ENCODE assay signal across 1 cellular context in the genomic region with DNA sequence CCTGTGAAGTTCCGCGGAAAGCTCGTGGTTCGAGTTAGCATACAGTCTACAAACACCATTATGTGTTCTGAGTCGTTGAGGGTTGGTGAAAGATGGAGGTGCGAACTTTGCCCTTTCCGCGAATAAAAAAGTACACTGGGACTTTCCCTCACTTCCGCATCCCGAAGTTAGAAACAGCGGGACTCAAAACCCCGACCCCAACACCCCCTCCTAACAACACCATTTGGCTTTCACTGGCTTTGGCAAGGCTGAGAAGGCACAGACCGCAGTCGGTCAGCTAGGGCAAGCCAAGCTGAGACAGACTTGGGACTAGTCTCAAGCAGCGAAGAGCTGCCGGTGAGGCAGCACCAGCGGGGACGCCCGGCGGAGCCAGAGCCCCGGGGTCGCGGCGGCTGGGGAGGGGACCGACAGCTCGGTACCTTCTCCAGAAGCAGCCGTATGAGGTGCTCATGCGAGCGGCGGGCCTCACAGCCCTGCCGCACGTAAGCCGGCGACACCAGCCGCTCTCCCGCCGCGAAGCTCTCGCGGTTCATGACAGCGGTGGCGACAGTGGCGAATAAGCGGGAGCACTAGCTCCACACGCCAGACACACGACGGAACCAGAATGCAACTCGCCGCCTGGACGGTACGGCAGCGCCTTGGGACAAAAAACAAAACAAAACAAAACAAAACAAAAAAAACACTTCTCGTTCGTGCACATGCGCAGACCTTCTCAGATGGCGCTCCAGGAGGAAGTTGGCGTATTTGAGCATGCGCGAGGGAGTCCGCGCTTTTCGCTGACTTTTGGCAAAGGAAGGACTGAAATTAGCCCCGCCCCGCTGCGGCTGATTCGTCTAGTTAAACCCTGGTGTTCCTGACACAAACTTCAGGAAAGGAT.
TF ChIP-seq lines count a peak whose summit lies in the region.

A gene (minus strand): TSS at position 613 of the 877 bp plus-strand sequence. CDS start 80 bp downstream, at position 533.

TF ChIP-seq in HepG2, 621 proteins besides CTCF, POLR2A, EP300 and RAD21 (continued from another document and continues in another):
- TF ChIP-seq ZNF501 (CRISPR knock-in tag; IDR thresholded peaks at IDR 0.05) (peak; percentile 86), CREM (IDR thresholded peaks at IDR 0.05) (peak; percentile 56), CREM (CRISPR knock-in tag; IDR thresholded peaks at IDR 0.05) (no peak), ZNF331 (CRISPR knock-in tag; IDR thresholded peaks at IDR 0.05) (peak; percentile 48; the same call in 1 of the 2 replicates), ZMYM3 (CRISPR knock-in tag; IDR thresholded peaks at IDR 0.05) (0 out of 2 replicates have a peak, but pooled peaks have one; percentile 5), MYC (CRISPR knock-in tag; IDR thresholded peaks at IDR 0.05; ENCODE audit: borderline replicate concordance) (peak; percentile 87), ZNF614 (CRISPR knock-in tag; IDR thresholded peaks at IDR 0.05; ENCODE audit: borderline replicate concordance) (peak; percentile 64; the same call in 1 of the 2 replicates), NRL (CRISPR knock-in tag; IDR thresholded peaks at IDR 0.05; ENCODE audit: borderline replicate concordance) (peak; percentile 93), RCOR2 (CRISPR knock-in tag; IDR thresholded peaks at IDR 0.05) (0 out of 2 replicates have a peak, but pooled peaks have one; percentile 48), RNF2 (conservative IDR thresholded peaks at IDR 0.05; ENCODE audit: low read depth) (peak; percentile 87), ZNF777 (CRISPR knock-in tag; IDR thresholded peaks at IDR 0.05) (peak; percentile 100), PITX1 (CRISPR knock-in tag; IDR thresholded peaks at IDR 0.05) (0 out of 2 replicates have a peak, but pooled peaks have one; percentile 4), ARNT2 (CRISPR knock-in tag; IDR thresholded peaks at IDR 0.05; ENCODE audit: low read depth) (peak; percentile 62; the same call in 1 of the 2 replicates), BHLHE40 (IDR thresholded peaks at IDR 0.05; ENCODE audit: low read length) (no peak), IRX3 (CRISPR knock-in tag; IDR thresholded peaks at IDR 0.05; ENCODE audit: borderline replicate concordance, low read depth) (peak; percentile 82), ZFP36L1 (CRISPR knock-in tag; IDR thresholded peaks at IDR 0.05) (peak; percentile 57; the same call in 1 of the 2 replicates), KDM2A (CRISPR knock-in tag; IDR thresholded peaks at IDR 0.05; ENCODE audit: borderline replicate concordance, low read depth) (peak; percentile 85), ZNF891 (CRISPR knock-in tag; IDR thresholded peaks at IDR 0.05) (peak; percentile 74), MYNN (CRISPR knock-in tag; IDR thresholded peaks at IDR 0.05; ENCODE audit: low read depth) (0 out of 2 replicates have a peak, but pooled peaks have one; percentile 31)
- TF ChIP-seq, protein P1, sequence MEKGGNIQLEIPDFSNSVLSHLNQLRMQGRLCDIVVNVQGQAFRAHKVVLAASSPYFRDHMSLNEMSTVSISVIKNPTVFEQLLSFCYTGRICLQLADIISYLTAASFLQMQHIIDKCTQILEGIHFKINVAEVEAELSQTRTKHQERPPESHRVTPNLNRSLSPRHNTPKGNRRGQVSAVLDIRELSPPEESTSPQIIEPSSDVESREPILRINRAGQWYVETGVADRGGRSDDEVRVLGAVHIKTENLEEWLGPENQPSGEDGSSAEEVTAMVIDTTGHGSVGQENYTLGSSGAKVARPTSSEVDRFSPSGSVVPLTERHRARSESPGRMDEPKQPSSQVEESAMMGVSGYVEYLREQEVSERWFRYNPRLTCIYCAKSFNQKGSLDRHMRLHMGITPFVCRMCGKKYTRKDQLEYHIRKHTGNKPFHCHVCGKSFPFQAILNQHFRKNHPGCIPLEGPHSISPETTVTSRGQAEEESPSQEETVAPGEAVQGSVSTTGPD (CRISPR knock-in tag; IDR thresholded peaks at IDR 0.05) = peak; percentile 79; the same call in 1 of the 2 replicates
- TF ChIP-seq, protein P2, sequence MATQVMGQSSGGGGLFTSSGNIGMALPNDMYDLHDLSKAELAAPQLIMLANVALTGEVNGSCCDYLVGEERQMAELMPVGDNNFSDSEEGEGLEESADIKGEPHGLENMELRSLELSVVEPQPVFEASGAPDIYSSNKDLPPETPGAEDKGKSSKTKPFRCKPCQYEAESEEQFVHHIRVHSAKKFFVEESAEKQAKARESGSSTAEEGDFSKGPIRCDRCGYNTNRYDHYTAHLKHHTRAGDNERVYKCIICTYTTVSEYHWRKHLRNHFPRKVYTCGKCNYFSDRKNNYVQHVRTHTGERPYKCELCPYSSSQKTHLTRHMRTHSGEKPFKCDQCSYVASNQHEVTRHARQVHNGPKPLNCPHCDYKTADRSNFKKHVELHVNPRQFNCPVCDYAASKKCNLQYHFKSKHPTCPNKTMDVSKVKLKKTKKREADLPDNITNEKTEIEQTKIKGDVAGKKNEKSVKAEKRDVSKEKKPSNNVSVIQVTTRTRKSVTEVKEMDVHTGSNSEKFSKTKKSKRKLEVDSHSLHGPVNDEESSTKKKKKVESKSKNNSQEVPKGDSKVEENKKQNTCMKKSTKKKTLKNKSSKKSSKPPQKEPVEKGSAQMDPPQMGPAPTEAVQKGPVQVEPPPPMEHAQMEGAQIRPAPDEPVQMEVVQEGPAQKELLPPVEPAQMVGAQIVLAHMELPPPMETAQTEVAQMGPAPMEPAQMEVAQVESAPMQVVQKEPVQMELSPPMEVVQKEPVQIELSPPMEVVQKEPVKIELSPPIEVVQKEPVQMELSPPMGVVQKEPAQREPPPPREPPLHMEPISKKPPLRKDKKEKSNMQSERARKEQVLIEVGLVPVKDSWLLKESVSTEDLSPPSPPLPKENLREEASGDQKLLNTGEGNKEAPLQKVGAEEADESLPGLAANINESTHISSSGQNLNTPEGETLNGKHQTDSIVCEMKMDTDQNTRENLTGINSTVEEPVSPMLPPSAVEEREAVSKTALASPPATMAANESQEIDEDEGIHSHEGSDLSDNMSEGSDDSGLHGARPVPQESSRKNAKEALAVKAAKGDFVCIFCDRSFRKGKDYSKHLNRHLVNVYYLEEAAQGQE (IDR thresholded peaks at IDR 0.05; ENCODE audit: borderline replicate concordance in 1 of 2, low read depth in 1 of 2, low read length in 2 of 2) = peak in 1 of 2 experiments; percentile 52; a peak in 1 of 4 replicates
- TF ChIP-seq, protein P3, sequence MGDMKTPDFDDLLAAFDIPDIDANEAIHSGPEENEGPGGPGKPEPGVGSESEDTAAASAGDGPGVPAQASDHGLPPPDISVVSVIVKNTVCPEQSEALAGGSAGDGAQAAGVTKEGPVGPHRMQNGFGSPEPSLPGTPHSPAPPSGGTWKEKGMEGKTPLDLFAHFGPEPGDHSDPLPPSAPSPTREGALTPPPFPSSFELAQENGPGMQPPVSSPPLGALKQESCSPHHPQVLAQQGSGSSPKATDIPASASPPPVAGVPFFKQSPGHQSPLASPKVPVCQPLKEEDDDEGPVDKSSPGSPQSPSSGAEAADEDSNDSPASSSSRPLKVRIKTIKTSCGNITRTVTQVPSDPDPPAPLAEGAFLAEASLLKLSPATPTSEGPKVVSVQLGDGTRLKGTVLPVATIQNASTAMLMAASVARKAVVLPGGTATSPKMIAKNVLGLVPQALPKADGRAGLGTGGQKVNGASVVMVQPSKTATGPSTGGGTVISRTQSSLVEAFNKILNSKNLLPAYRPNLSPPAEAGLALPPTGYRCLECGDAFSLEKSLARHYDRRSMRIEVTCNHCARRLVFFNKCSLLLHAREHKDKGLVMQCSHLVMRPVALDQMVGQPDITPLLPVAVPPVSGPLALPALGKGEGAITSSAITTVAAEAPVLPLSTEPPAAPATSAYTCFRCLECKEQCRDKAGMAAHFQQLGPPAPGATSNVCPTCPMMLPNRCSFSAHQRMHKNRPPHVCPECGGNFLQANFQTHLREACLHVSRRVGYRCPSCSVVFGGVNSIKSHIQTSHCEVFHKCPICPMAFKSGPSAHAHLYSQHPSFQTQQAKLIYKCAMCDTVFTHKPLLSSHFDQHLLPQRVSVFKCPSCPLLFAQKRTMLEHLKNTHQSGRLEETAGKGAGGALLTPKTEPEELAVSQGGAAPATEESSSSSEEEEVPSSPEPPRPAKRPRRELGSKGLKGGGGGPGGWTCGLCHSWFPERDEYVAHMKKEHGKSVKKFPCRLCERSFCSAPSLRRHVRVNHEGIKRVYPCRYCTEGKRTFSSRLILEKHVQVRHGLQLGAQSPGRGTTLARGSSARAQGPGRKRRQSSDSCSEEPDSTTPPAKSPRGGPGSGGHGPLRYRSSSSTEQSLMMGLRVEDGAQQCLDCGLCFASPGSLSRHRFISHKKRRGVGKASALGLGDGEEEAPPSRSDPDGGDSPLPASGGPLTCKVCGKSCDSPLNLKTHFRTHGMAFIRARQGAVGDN (CRISPR knock-in tag; IDR thresholded peaks at IDR 0.05) = peak; percentile 95
- TF ChIP-seq, protein P4, sequence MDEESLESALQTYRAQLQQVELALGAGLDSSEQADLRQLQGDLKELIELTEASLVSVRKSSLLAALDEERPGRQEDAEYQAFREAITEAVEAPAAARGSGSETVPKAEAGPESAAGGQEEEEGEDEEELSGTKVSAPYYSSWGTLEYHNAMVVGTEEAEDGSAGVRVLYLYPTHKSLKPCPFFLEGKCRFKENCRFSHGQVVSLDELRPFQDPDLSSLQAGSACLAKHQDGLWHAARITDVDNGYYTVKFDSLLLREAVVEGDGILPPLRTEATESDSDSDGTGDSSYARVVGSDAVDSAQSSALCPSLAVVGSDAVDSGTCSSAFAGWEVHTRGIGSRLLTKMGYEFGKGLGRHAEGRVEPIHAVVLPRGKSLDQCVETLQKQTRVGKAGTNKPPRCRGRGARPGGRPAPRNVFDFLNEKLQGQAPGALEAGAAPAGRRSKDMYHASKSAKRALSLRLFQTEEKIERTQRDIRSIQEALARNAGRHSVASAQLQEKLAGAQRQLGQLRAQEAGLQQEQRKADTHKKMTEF (CRISPR knock-in tag; IDR thresholded peaks at IDR 0.05) = peak; percentile 88
- TF ChIP-seq, protein P5, sequence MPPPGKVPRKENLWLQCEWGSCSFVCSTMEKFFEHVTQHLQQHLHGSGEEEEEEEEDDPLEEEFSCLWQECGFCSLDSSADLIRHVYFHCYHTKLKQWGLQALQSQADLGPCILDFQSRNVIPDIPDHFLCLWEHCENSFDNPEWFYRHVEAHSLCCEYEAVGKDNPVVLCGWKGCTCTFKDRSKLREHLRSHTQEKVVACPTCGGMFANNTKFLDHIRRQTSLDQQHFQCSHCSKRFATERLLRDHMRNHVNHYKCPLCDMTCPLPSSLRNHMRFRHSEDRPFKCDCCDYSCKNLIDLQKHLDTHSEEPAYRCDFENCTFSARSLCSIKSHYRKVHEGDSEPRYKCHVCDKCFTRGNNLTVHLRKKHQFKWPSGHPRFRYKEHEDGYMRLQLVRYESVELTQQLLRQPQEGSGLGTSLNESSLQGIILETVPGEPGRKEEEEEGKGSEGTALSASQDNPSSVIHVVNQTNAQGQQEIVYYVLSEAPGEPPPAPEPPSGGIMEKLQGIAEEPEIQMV (CRISPR knock-in tag; IDR thresholded peaks at IDR 0.05; ENCODE audit: low read depth) = no peak
- TF ChIP-seq, protein P6, sequence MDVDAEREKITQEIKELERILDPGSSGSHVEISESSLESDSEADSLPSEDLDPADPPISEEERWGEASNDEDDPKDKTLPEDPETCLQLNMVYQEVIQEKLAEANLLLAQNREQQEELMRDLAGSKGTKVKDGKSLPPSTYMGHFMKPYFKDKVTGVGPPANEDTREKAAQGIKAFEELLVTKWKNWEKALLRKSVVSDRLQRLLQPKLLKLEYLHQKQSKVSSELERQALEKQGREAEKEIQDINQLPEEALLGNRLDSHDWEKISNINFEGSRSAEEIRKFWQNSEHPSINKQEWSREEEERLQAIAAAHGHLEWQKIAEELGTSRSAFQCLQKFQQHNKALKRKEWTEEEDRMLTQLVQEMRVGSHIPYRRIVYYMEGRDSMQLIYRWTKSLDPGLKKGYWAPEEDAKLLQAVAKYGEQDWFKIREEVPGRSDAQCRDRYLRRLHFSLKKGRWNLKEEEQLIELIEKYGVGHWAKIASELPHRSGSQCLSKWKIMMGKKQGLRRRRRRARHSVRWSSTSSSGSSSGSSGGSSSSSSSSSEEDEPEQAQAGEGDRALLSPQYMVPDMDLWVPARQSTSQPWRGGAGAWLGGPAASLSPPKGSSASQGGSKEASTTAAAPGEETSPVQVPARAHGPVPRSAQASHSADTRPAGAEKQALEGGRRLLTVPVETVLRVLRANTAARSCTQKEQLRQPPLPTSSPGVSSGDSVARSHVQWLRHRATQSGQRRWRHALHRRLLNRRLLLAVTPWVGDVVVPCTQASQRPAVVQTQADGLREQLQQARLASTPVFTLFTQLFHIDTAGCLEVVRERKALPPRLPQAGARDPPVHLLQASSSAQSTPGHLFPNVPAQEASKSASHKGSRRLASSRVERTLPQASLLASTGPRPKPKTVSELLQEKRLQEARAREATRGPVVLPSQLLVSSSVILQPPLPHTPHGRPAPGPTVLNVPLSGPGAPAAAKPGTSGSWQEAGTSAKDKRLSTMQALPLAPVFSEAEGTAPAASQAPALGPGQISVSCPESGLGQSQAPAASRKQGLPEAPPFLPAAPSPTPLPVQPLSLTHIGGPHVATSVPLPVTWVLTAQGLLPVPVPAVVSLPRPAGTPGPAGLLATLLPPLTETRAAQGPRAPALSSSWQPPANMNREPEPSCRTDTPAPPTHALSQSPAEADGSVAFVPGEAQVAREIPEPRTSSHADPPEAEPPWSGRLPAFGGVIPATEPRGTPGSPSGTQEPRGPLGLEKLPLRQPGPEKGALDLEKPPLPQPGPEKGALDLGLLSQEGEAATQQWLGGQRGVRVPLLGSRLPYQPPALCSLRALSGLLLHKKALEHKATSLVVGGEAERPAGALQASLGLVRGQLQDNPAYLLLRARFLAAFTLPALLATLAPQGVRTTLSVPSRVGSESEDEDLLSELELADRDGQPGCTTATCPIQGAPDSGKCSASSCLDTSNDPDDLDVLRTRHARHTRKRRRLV (CRISPR knock-in tag; IDR thresholded peaks at IDR 0.05) = peak; percentile 28; the same call in 1 of the 2 replicates
- TF ChIP-seq, protein P7, sequence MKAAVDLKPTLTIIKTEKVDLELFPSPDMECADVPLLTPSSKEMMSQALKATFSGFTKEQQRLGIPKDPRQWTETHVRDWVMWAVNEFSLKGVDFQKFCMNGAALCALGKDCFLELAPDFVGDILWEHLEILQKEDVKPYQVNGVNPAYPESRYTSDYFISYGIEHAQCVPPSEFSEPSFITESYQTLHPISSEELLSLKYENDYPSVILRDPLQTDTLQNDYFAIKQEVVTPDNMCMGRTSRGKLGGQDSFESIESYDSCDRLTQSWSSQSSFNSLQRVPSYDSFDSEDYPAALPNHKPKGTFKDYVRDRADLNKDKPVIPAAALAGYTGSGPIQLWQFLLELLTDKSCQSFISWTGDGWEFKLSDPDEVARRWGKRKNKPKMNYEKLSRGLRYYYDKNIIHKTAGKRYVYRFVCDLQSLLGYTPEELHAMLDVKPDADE (CRISPR knock-in tag; IDR thresholded peaks at IDR 0.05) = peak; percentile 53; the same call in 1 of the 2 replicates
